In the genomic region with DNA sequence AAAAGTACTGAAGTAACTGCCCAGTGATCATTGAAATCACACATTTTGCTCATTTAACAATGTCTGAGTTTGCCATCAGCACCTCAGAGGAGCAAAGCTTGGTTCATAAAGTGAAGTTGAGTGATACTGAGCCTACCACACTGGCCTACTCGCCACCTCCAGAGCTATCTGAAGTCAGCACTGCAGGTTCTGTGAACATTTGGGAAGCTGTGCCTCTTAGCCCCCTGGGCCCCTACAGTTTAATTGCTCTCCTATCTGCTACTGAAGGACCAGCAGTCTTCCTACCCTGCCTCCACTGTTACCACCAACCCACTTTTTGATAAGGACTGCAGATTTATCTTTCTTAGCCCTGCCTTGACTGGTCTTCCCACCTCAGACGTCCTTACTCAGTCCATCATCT, we compare ENCODE assay signal across 28 cellular contexts. TPM values are rescaled to one million over a fixed set of nuclear protein-coding genes. Genes with fewer than 3 reads are reported as not detected.
DNase-seq lines count a peak whose midpoint lies in the region; ATAC-seq, FAIRE-seq and TF ChIP-seq lines count a peak whose summit lies in the region.
"Had no signal": no experiment of that assay in that cellular context is flagged by ENCODE, and none has a peak within 500 bp of the region (broad histone marks: within the 10 kb centered on the region; RNA-seq: fewer than 3 reads in every experiment).

No MANE protein-coding gene starts in this region.

- H3K27ac ChIP-seq in cardiac muscle cell (peak overlapping the region; percentile 74), K562 (ENCODE audit: extremely low read depth, low read depth, low read length) (no peak overlapping the region), mucosa of rectum (ENCODE audit: low read depth in 2 of 2, low read length in 2 of 2) (peak overlapping the region; percentile 64 to 74)
- H3K27ac ChIP-seq: A549; BLaER1 treated with 17β-estradiol and CSF1 and Interleukin-3, amounts not matched to agents 10 nM and 100 nM; GM23248 had no signal

- BruUV-seq in K562 (replicated peaks; lab: Mats Ljungman, UMichigan), result no TSS peak

- H3K9ac ChIP-seq in K562 (ENCODE audit: insufficient read depth in 1 of 2, low read depth in 2 of 2, low read length in 2 of 2) (no peak overlapping the region), mucosa of rectum (ENCODE audit: low read depth in 1 of 2, low read length in 2 of 2) (no peak overlapping the region)
- H3K9ac ChIP-seq: BLaER1 treated with 17β-estradiol and CSF1 and Interleukin-3, amounts not matched to agents 10 nM and 100 nM; GM23248 had no signal

- no peaks in the 10 kb centered on the region for H3K9me3 Mint-ChIP-seq in natural killer cell treated with Interleukin-12 subunit alpha and Interleukin-12 subunit beta and Interleukin-15 and Interleukin-18, amount 100 ng/mL, for 72 hours
- H3K9me3 Mint-ChIP-seq: CD4-positive, alpha-beta T cell; CD8-positive, alpha-beta memory T cell had no signal

- in situ Hi-C loops in K562 (cut with MboI), result no loop called here

- CTCF ChIA-PET in K562 (lab: Yijun Ruan, JAX; ENCODE audit: low intra/inter-chr PET ratio), result no interaction called here

- no peak for TF ChIP-seq EP300 in K562 (IDR thresholded peaks at IDR 0.05; ENCODE audit: low read length)

- no peak for FAIRE-seq in K562 (lab: Jason Lieb, UNC)
- FAIRE-seq: A549, D721Med, GM12878, GM19239, H1 had no signal

- H3K27ac Mint-ChIP-seq in natural killer cell treated with Interleukin-12 subunit alpha and Interleukin-12 subunit beta and Interleukin-15 and Interleukin-18, amount 100 ng/mL, for 72 hours, result no peak overlapping the region
- H3K27ac Mint-ChIP-seq: CD4-positive, alpha-beta T cell had no signal

- H3K4me1 ChIP-seq in cardiac muscle cell (ENCODE audit: low read depth) (peaks cover 9% of the 10 kb centered on the region), K562 (replicated peaks in 1 of 2; ENCODE audit: control insufficient read depth in 2 of 2, insufficient read depth in 2 of 2, low read length in 2 of 2) (peaks cover 12 to 14% of the 10 kb centered on the region in 2 experiments), mucosa of rectum (ENCODE audit: control insufficient read depth in 2 of 2, insufficient read depth in 2 of 2, low read length in 2 of 2) (peaks cover 30 to 51% of the 10 kb centered on the region in 2 donors)
- H3K4me1 ChIP-seq: BE2C had no signal

- no peaks in the 10 kb centered on the region for H3K9me1 ChIP-seq in K562 (ENCODE audit: control insufficient read depth, insufficient read depth, low read length)

- no peaks in the 10 kb centered on the region for H3K36me3 Mint-ChIP-seq in natural killer cell treated with Interleukin-12 subunit alpha and Interleukin-12 subunit beta and Interleukin-15 and Interleukin-18, amount 100 ng/mL, for 72 hours

- no peak for TF ChIP-seq CTCF in cardiac muscle cell (IDR thresholded peaks at IDR 0.05; ENCODE audit: low read depth, low read length)
- TF ChIP-seq CTCF in K562 (IDR thresholded peaks at IDR 0.05 in 2 of 3, conservative IDR thresholded peaks at IDR 0.05 in 1 of 3; ENCODE audit: insufficient read depth in 2 of 3, low read depth in 1 of 3, low read length in 3 of 3), result no peak

- no peak overlapping the region for H2AFZ ChIP-seq in K562 (ENCODE audit: low read depth, low read length)
- H2AFZ ChIP-seq: GM23248 had no signal

- intact Hi-C loops in left cardiac atrium (cut with DNase I) (no loop called here), K562 (cut with micrococcal nuclease) (no loop called here)

- no peak for TF ChIP-seq RAD21 in K562 (CRISPR knock-in tag; conservative IDR thresholded peaks at IDR 0.05 in 1 of 2, IDR thresholded peaks at IDR 0.05 in 1 of 2)

- peaks cover 7 to 13% of the 10 kb centered on the region in 2 donors for H3K4me1 Mint-ChIP-seq in natural killer cell treated with Interleukin-12 subunit alpha and Interleukin-12 subunit beta and Interleukin-15 and Interleukin-18, amount 100 ng/mL, for 72 hours (ENCODE audit: low read depth in 2 of 2)

- POLR2A ChIA-PET in K562 (lab: Yijun Ruan, JAX), result interaction anchor here (1.0 to 1.4 kb wide), 3 partner anchors 9 to 14 kb away, joined by 3 to 4 read pairs (median 3); no protein-coding TSS in a partner anchor

- DNase-seq in cardiac muscle cell (ENCODE audit: low read depth in 1 of 2, low spot score in 1 of 2) (no peak), left cardiac atrium (no peak), OCI-M1 (lab: John Stamatoyannopoulos, UW) (peak; percentile 53), K562 (ENCODE audit: extremely low read depth in 1 of 4, low spot score in 3 of 4) (peak in 1 of 4 experiments; percentile 23), NCI-H1092 (lab: John Stamatoyannopoulos, UW) (no peak), ureter (ENCODE audit: low spot score) (no peak)
- no peak for DNase-seq in natural killer cell treated with Interleukin-12 subunit alpha and Interleukin-12 subunit beta and Interleukin-15 and Interleukin-18, amount 100 ng/mL, for 72 hours (ENCODE audit: low spot score)
- DNase-seq: 8988T; ACHN; AML-193; BE2C; CD4-positive, alpha-beta T cell; CD8-positive, alpha-beta memory T cell; DMS 273 treated with DMSO at 0.1 percent for 48 hours; DMS79; EL; GDM1; GM23248; H7; HCEC 1CT had no signal

- H3K4me3 ChIP-seq in cardiac muscle cell (no peak overlapping the region), K562 (no peak overlapping the region), mucosa of rectum (ENCODE audit: low read length in 2 of 2) (no peak overlapping the region)
- H3K4me3 ChIP-seq: A549; BLaER1 treated with 17β-estradiol and CSF1 and Interleukin-3, amounts not matched to agents 10 nM and 100 nM; GM12878; GM23248 had no signal

- peaks cover 10% of the 10 kb centered on the region for H3K36me3 ChIP-seq in cardiac muscle cell
- peaks cover 16% of the 10 kb centered on the region; the same call in 1 of the 3 replicates for H3K36me3 ChIP-seq in K562 (ENCODE audit: control insufficient read depth, insufficient read depth, low read length)
- peaks cover 15 to 32% of the 10 kb centered on the region in 2 donors for H3K36me3 ChIP-seq in mucosa of rectum (ENCODE audit: control insufficient read depth in 2 of 2, insufficient read depth in 2 of 2, low read length in 2 of 2)
- H3K36me3 ChIP-seq: BE2C had no signal

- H3K9me3 ChIP-seq in cardiac muscle cell (ENCODE audit: low read depth) (no peaks in the 10 kb centered on the region), K562 (replicated peaks; ENCODE audit: control insufficient read depth, insufficient read depth, low read depth, low read length) (no peaks in the 10 kb centered on the region), mucosa of rectum (ENCODE audit: control insufficient read depth in 2 of 2, low read length in 2 of 2) (no peaks in the 10 kb centered on the region)
- H3K9me3 ChIP-seq: A549; BE2C; BLaER1 treated with 17β-estradiol and CSF1 and Interleukin-3, amounts not matched to agents 10 nM and 100 nM had no signal

- no peaks in the 10 kb centered on the region for H4K20me1 ChIP-seq in K562 (replicated peaks; ENCODE audit: control insufficient read depth, insufficient read depth, low read length)

- no peaks in the 10 kb centered on the region for H3K79me2 ChIP-seq in K562 (ENCODE audit: control insufficient read depth, insufficient read depth, low read length)

- H3K27me3 Mint-ChIP-seq in natural killer cell treated with Interleukin-12 subunit alpha and Interleukin-12 subunit beta and Interleukin-15 and Interleukin-18, amount 100 ng/mL, for 72 hours, result no peaks in the 10 kb centered on the region
- H3K27me3 Mint-ChIP-seq: CD4-positive, alpha-beta T cell; CD8-positive, alpha-beta memory T cell had no signal

- TF ChIP-seq POLR2A in K562 (conservative IDR thresholded peaks at IDR 0.05), result no peak

- H3K27me3 ChIP-seq in cardiac muscle cell (no peaks in the 10 kb centered on the region), K562 (ENCODE audit: control insufficient read depth in 2 of 2, insufficient read depth in 2 of 2, low read length in 2 of 2) (no peaks in the 10 kb centered on the region), mucosa of rectum (ENCODE audit: control insufficient read depth in 2 of 2, insufficient read depth in 2 of 2, low read length in 2 of 2) (no peaks in the 10 kb centered on the region)
- H3K27me3 ChIP-seq: BE2C had no signal

- 25% methylated on average over 1 of the region's 2 CpGs for WGBS in K562 (ENCODE audit: insufficient coverage, low coverage, missing lambda C conversion rate)

- H3K4me3 Mint-ChIP-seq in natural killer cell treated with Interleukin-12 subunit alpha and Interleukin-12 subunit beta and Interleukin-15 and Interleukin-18, amount 100 ng/mL, for 72 hours, result no peak overlapping the region
- H3K4me3 Mint-ChIP-seq: CD14-positive monocyte; CD8-positive, alpha-beta memory T cell had no signal

- H3K4me2 ChIP-seq in K562 (ENCODE audit: insufficient read depth, low read length), result no peak overlapping the region
- H3K4me2 ChIP-seq: A549 had no signal

- ATAC-seq in left cardiac atrium (no peak), K562 (no peak)
- ATAC-seq in natural killer cell treated with Interleukin-12 subunit alpha and Interleukin-12 subunit beta and Interleukin-15 and Interleukin-18, amount 100 ng/mL, for 72 hours, result no peak
- ATAC-seq: A549, GM12878 had no signal

RNA-seq across cellular contexts. Expression of a gene that starts 2.0 kb away (rescaled TPM):
- 8.1 and 18.1 TPM in 2 replicates for total RNA-seq in cardiac muscle cell
- polyA plus RNA-seq in cardiac muscle cell, result 7.0 and 10.6 TPM in 2 replicates
- total RNA-seq in left cardiac atrium, result 1 to 10 TPM; 2.4 to 2.7 TPM
- total RNA-seq in K562 (2011; cell fraction: chromatin; rRNA removed; ENCODE audit: low replicate concordance), result 25.4 and 47.7 TPM in 2 replicates
- 20.2 and 21.7 TPM in 2 replicates for total RNA-seq in K562 (2011; cell fraction: nucleolus; rRNA removed)
- total RNA-seq in K562 (2011; cell fraction: nucleoplasm; rRNA removed), result 27.2 and 39.2 TPM in 2 replicates
- 1.7 and 1.9 TPM in 2 replicates for total RNA-seq in K562 (2014; rRNA removed)
- total RNA-seq in K562 (2014; rRNA removed; fragmentation: Illumina TruSeq; extraction: Trizol), result 1.3 and 1.5 TPM in 2 replicates
- total RNA-seq in K562 (2015; rRNA removed; fragmentation: Illumina TruSeq; extraction: Trizol), result 0.40 and 0.83 TPM in 2 replicates
- 4.1 and 4.2 TPM in 2 replicates for total RNA-seq in K562 (2021)
- polyA plus RNA-seq in K562 (2011; rRNA removed), result 5.7 and 11.0 TPM in 2 replicates
- 9.6 and 12.7 TPM in 2 replicates for polyA plus RNA-seq in K562 (2011; cell fraction: cytosol; rRNA removed)
- polyA plus RNA-seq in K562 (2011; cell fraction: nucleus; rRNA removed), result 27.9 and 42.5 TPM in 2 replicates
- 3.1 and 3.8 TPM in 2 replicates for polyA plus RNA-seq in K562 (2012)
- 6.6 and 7.8 TPM in 2 replicates for polyA plus RNA-seq in K562 (2014; fragmentation: Illumina TruSeq; extraction: Trizol)
- 1 to 10 TPM; 1.2 to 1.8 TPM for polyA plus RNA-seq in K562 (2014; fragmentation: Nextera tagmentation; extraction: Ambion mirVana)
- 3.9 and 4.2 TPM in 2 replicates for polyA plus RNA-seq in K562 (2014; rRNA removed)
- 5.3 and 6.2 TPM in 2 replicates for polyA minus RNA-seq in K562 (2011; rRNA and poly(A)+ RNA removed)
- 4.7 and 4.8 TPM in 2 replicates for polyA minus RNA-seq in K562 (2011; cell fraction: cytosol; rRNA and poly(A)+ RNA removed)
- 5.0 and 5.2 TPM in 2 replicates for polyA minus RNA-seq in K562 (2011; cell fraction: nucleus; rRNA and poly(A)+ RNA removed)
- total RNA-seq in ureter, result 5.0 TPM
- under 1 TPM in 1 of 2 donors, not detected in 1; 0.19 TPM for total RNA-seq in natural killer cell treated with Interleukin-12 subunit alpha and Interleukin-12 subunit beta and Interleukin-15 and Interleukin-18, amount 100 ng/mL, for 72 hours
- polyA plus RNA-seq: CD14-positive monocyte had no signal

RNA-seq across cellular contexts. Expression of a gene that starts 20.0 kb away (rescaled TPM):
- 91.8 and 114 TPM in 2 replicates for total RNA-seq in cardiac muscle cell
- polyA plus RNA-seq in cardiac muscle cell, result 128 and 131 TPM in 2 replicates
- total RNA-seq in left cardiac atrium, result 10 to 100 TPM; 47.3 to 52.0 TPM
- 12.8 and 41.1 TPM in 2 replicates for total RNA-seq in K562 (2011; cell fraction: chromatin; rRNA removed; ENCODE audit: low replicate concordance)
- 39.1 and 47.4 TPM in 2 replicates for total RNA-seq in K562 (2011; cell fraction: nucleolus; rRNA removed)
- total RNA-seq in K562 (2011; cell fraction: nucleoplasm; rRNA removed), result 21.9 and 30.8 TPM in 2 replicates
- total RNA-seq in K562 (2014; rRNA removed), result 55.9 and 63.2 TPM in 2 replicates
- 20.5 and 21.3 TPM in 2 replicates for total RNA-seq in K562 (2014; rRNA removed; fragmentation: Illumina TruSeq; extraction: Trizol)
- total RNA-seq in K562 (2015; rRNA removed; fragmentation: Illumina TruSeq; extraction: Trizol), result 40.0 and 42.5 TPM in 2 replicates
- total RNA-seq in K562 (2021), result 47.0 and 48.5 TPM in 2 replicates
- 37.2 and 47.6 TPM in 2 replicates for polyA plus RNA-seq in K562 (2011; rRNA removed)
- 62.0 and 116 TPM in 2 replicates for polyA plus RNA-seq in K562 (2011; cell fraction: cytosol; rRNA removed)
- polyA plus RNA-seq in K562 (2011; cell fraction: nucleus; rRNA removed), result 74.2 and 104 TPM in 2 replicates
- 58.5 and 65.3 TPM in 2 replicates for polyA plus RNA-seq in K562 (2012)
- polyA plus RNA-seq in K562 (2014; fragmentation: Illumina TruSeq; extraction: Trizol), result 29.1 and 50.5 TPM in 2 replicates
- 10 to 100 TPM; 15.1 to 25.6 TPM for polyA plus RNA-seq in K562 (2014; fragmentation: Nextera tagmentation; extraction: Ambion mirVana)
- 63.7 and 77.5 TPM in 2 replicates for polyA plus RNA-seq in K562 (2014; rRNA removed)
- polyA minus RNA-seq in K562 (2011; rRNA and poly(A)+ RNA removed), result 7.5 and 9.8 TPM in 2 replicates
- 15.6 and 15.7 TPM in 2 replicates for polyA minus RNA-seq in K562 (2011; cell fraction: cytosol; rRNA and poly(A)+ RNA removed)
- 26.4 and 27.4 TPM in 2 replicates for polyA minus RNA-seq in K562 (2011; cell fraction: nucleus; rRNA and poly(A)+ RNA removed)
- 74.7 TPM for total RNA-seq in ureter
- total RNA-seq in natural killer cell treated with Interleukin-12 subunit alpha and Interleukin-12 subunit beta and Interleukin-15 and Interleukin-18, amount 100 ng/mL, for 72 hours, result 10 to 100 TPM; 52.3 to 60.7 TPM

RNA-seq across cellular contexts. Expression of a gene that starts 20.0 kb away (rescaled TPM):
- total RNA-seq in cardiac muscle cell (6.1 and 7.6 TPM in 2 replicates), left cardiac atrium (1 to 10 TPM; 4.8 to 6.5 TPM), K562 (2014; rRNA removed) (17.9 and 20.6 TPM in 2 replicates), K562 (2014; rRNA removed; fragmentation: Illumina TruSeq; extraction: Trizol) (16.6 and 18.0 TPM in 2 replicates), K562 (2015; rRNA removed; fragmentation: Illumina TruSeq; extraction: Trizol) (13.6 and 14.3 TPM in 2 replicates), K562 (2021) (19.2 and 24.5 TPM in 2 replicates), ureter (13.7 TPM)
- polyA plus RNA-seq in cardiac muscle cell (6.9 and 12.3 TPM in 2 replicates), K562 (2011; rRNA removed) (16.1 and 17.4 TPM in 2 replicates), K562 (2014; fragmentation: Illumina TruSeq; extraction: Trizol) (34.7 and 35.5 TPM in 2 replicates), K562 (2014; fragmentation: Nextera tagmentation; extraction: Ambion mirVana) (10 to 100 TPM; 11.6 to 14.8 TPM), K562 (2014; rRNA removed) (16.6 and 18.9 TPM in 2 replicates)
- 20.7 and 34.6 TPM in 2 replicates for total RNA-seq in K562 (2011; cell fraction: chromatin; rRNA removed; ENCODE audit: low replicate concordance)
- total RNA-seq in K562 (2011; cell fraction: nucleolus; rRNA removed), result 16.7 and 19.2 TPM in 2 replicates
- total RNA-seq in K562 (2011; cell fraction: nucleoplasm; rRNA removed), result 17.9 and 20.4 TPM in 2 replicates
- 13.8 and 17.6 TPM in 2 replicates for polyA plus RNA-seq in K562 (2011; cell fraction: cytosol; rRNA removed)
- polyA plus RNA-seq in K562 (2011; cell fraction: nucleus; rRNA removed), result 13.3 and 19.8 TPM in 2 replicates
- 10.5 and 24.8 TPM in 2 replicates for polyA plus RNA-seq in K562 (2012)
- 15.7 and 22.2 TPM in 2 replicates for polyA minus RNA-seq in K562 (2011; rRNA and poly(A)+ RNA removed)
- polyA minus RNA-seq in K562 (2011; cell fraction: cytosol; rRNA and poly(A)+ RNA removed), result 8.4 and 13.6 TPM in 2 replicates
- 7.5 and 8.2 TPM in 2 replicates for polyA minus RNA-seq in K562 (2011; cell fraction: nucleus; rRNA and poly(A)+ RNA removed)
- 10 to 100 TPM; 13.6 to 34.2 TPM for total RNA-seq in natural killer cell treated with Interleukin-12 subunit alpha and Interleukin-12 subunit beta and Interleukin-15 and Interleukin-18, amount 100 ng/mL, for 72 hours

RNA-seq across cellular contexts. Expression of a gene that starts 32.3 kb away (rescaled TPM):
- total RNA-seq in cardiac muscle cell (156 and 168 TPM in 2 replicates), left cardiac atrium (10 to 100 TPM; 43.9 to 47.7 TPM), K562 (2014; rRNA removed) (27.2 and 31.7 TPM in 2 replicates), K562 (2014; rRNA removed; fragmentation: Illumina TruSeq; extraction: Trizol) (5.4 and 6.4 TPM in 2 replicates), K562 (2015; rRNA removed; fragmentation: Illumina TruSeq; extraction: Trizol) (18.5 and 19.8 TPM in 2 replicates), K562 (2021) (38.6 and 42.1 TPM in 2 replicates), ureter (63.6 TPM)
- polyA plus RNA-seq in cardiac muscle cell (128 and 129 TPM in 2 replicates), K562 (2011; rRNA removed) (14.7 and 29.0 TPM in 2 replicates), K562 (2014; fragmentation: Illumina TruSeq; extraction: Trizol) (11.8 and 30.3 TPM in 2 replicates), K562 (2014; fragmentation: Nextera tagmentation; extraction: Ambion mirVana) (under 1 TPM; 0.23 to 0.59 TPM), K562 (2014; rRNA removed) (42.5 and 43.7 TPM in 2 replicates)
- total RNA-seq in K562 (2011; cell fraction: chromatin; rRNA removed; ENCODE audit: low replicate concordance), result 28.9 and 51.1 TPM in 2 replicates
- 36.8 and 39.7 TPM in 2 replicates for total RNA-seq in K562 (2011; cell fraction: nucleolus; rRNA removed)
- total RNA-seq in K562 (2011; cell fraction: nucleoplasm; rRNA removed), result 26.9 and 34.2 TPM in 2 replicates
- 28.1 and 68.0 TPM in 2 replicates for polyA plus RNA-seq in K562 (2011; cell fraction: cytosol; rRNA removed)
- polyA plus RNA-seq in K562 (2011; cell fraction: nucleus; rRNA removed), result 65.4 and 125 TPM in 2 replicates
- polyA plus RNA-seq in K562 (2012), result 34.1 and 35.5 TPM in 2 replicates
- polyA minus RNA-seq in K562 (2011; rRNA and poly(A)+ RNA removed), result 8.0 and 8.6 TPM in 2 replicates
- polyA minus RNA-seq in K562 (2011; cell fraction: cytosol; rRNA and poly(A)+ RNA removed), result 19.6 and 24.0 TPM in 2 replicates
- 19.8 and 24.9 TPM in 2 replicates for polyA minus RNA-seq in K562 (2011; cell fraction: nucleus; rRNA and poly(A)+ RNA removed)
- 1 to 10 TPM; 6.2 to 6.4 TPM for total RNA-seq in natural killer cell treated with Interleukin-12 subunit alpha and Interleukin-12 subunit beta and Interleukin-15 and Interleukin-18, amount 100 ng/mL, for 72 hours

RNA-seq across cellular contexts. Expression of a gene that starts 54.6 kb away (rescaled TPM):
- 29.8 and 37.8 TPM in 2 replicates for total RNA-seq in cardiac muscle cell
- polyA plus RNA-seq in cardiac muscle cell, result 33.7 and 36.6 TPM in 2 replicates
- 10 to 100 TPM; 18.0 to 19.3 TPM for total RNA-seq in left cardiac atrium
- total RNA-seq in K562 (2011; cell fraction: chromatin; rRNA removed; ENCODE audit: low replicate concordance), result 19.8 and 53.8 TPM in 2 replicates
- 21.0 and 23.3 TPM in 2 replicates for total RNA-seq in K562 (2011; cell fraction: nucleolus; rRNA removed)
- total RNA-seq in K562 (2011; cell fraction: nucleoplasm; rRNA removed), result 30.5 and 45.8 TPM in 2 replicates
- total RNA-seq in K562 (2014; rRNA removed), result 7.8 and 8.8 TPM in 2 replicates
- 13.8 and 13.9 TPM in 2 replicates for total RNA-seq in K562 (2014; rRNA removed; fragmentation: Illumina TruSeq; extraction: Trizol)
- 17.6 and 18.4 TPM in 2 replicates for total RNA-seq in K562 (2015; rRNA removed; fragmentation: Illumina TruSeq; extraction: Trizol)
- total RNA-seq in K562 (2021), result 9.2 and 11.3 TPM in 2 replicates
- polyA plus RNA-seq in K562 (2011; rRNA removed), result 6.7 and 7.1 TPM in 2 replicates
- 2.6 and 3.9 TPM in 2 replicates for polyA plus RNA-seq in K562 (2011; cell fraction: cytosol; rRNA removed)
- 9.7 and 10.6 TPM in 2 replicates for polyA plus RNA-seq in K562 (2011; cell fraction: nucleus; rRNA removed)
- polyA plus RNA-seq in K562 (2012), result 6.6 and 11.2 TPM in 2 replicates
- 4.9 and 6.1 TPM in 2 replicates for polyA plus RNA-seq in K562 (2014; fragmentation: Illumina TruSeq; extraction: Trizol)
- polyA plus RNA-seq in K562 (2014; fragmentation: Nextera tagmentation; extraction: Ambion mirVana), result 1 to 10 TPM; 1.7 to 1.8 TPM
- 7.9 and 8.6 TPM in 2 replicates for polyA plus RNA-seq in K562 (2014; rRNA removed)
- 13.3 and 19.4 TPM in 2 replicates for polyA minus RNA-seq in K562 (2011; rRNA and poly(A)+ RNA removed)
- polyA minus RNA-seq in K562 (2011; cell fraction: cytosol; rRNA and poly(A)+ RNA removed), result 6.1 and 7.0 TPM in 2 replicates
- polyA minus RNA-seq in K562 (2011; cell fraction: nucleus; rRNA and poly(A)+ RNA removed), result 25.6 and 47.8 TPM in 2 replicates
- total RNA-seq in ureter, result 40.0 TPM
- 10 to 100 TPM; 27.8 to 44.3 TPM for total RNA-seq in natural killer cell treated with Interleukin-12 subunit alpha and Interleukin-12 subunit beta and Interleukin-15 and Interleukin-18, amount 100 ng/mL, for 72 hours
